Comparison of ENCODE assay signal across 1 cellular context in the genomic region with DNA sequence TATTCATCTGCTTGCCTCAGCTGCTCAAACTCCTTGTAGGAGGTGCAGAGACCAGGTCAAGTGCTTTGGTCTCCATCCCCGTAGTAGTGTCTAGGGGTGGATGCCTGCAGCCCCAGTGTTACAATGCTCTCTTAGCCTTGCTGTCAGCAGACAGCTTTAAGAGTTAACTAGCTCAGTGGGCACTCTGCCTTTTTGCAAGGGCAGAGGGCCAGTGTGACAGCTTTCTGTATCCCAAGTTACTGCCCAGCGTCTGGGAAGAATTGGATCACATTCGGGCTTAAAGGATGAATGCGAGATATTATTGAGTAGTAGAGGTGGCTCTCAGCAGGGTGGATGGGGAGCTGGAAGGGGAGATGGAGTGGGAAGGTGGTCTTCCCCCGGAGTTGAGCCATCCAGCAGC.
TF ChIP-seq lines count a peak whose summit lies in the region.

No MANE protein-coding gene starts in this region.

TF ChIP-seq in GM23338, 12 proteins besides CTCF, POLR2A, EP300 and RAD21 (continued from another document):
- TF ChIP-seq, protein P1, sequence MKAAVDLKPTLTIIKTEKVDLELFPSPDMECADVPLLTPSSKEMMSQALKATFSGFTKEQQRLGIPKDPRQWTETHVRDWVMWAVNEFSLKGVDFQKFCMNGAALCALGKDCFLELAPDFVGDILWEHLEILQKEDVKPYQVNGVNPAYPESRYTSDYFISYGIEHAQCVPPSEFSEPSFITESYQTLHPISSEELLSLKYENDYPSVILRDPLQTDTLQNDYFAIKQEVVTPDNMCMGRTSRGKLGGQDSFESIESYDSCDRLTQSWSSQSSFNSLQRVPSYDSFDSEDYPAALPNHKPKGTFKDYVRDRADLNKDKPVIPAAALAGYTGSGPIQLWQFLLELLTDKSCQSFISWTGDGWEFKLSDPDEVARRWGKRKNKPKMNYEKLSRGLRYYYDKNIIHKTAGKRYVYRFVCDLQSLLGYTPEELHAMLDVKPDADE (IDR thresholded peaks at IDR 0.05) = no peak
- TF ChIP-seq ZNF114 (CRISPR knock-in tag; IDR thresholded peaks at IDR 0.05) = no peak
- TF ChIP-seq NANOG (IDR thresholded peaks at IDR 0.05; ENCODE audit: borderline replicate concordance) = no peak
- TF ChIP-seq CREB1 (CRISPR knock-in tag; IDR thresholded peaks at IDR 0.05; ENCODE audit: low read depth) = no peak
- TF ChIP-seq JUNB (IDR thresholded peaks at IDR 0.05; ENCODE audit: unreplicated experiment) = no peak
- no peak for TF ChIP-seq POLR2AphosphoS5 (IDR thresholded peaks at IDR 0.05; ENCODE audit: low read depth)
- TF ChIP-seq EZH2 (IDR thresholded peaks at IDR 0.05; ENCODE audit: low read depth, unreplicated experiment) = no peak
- TF ChIP-seq, protein P2, sequence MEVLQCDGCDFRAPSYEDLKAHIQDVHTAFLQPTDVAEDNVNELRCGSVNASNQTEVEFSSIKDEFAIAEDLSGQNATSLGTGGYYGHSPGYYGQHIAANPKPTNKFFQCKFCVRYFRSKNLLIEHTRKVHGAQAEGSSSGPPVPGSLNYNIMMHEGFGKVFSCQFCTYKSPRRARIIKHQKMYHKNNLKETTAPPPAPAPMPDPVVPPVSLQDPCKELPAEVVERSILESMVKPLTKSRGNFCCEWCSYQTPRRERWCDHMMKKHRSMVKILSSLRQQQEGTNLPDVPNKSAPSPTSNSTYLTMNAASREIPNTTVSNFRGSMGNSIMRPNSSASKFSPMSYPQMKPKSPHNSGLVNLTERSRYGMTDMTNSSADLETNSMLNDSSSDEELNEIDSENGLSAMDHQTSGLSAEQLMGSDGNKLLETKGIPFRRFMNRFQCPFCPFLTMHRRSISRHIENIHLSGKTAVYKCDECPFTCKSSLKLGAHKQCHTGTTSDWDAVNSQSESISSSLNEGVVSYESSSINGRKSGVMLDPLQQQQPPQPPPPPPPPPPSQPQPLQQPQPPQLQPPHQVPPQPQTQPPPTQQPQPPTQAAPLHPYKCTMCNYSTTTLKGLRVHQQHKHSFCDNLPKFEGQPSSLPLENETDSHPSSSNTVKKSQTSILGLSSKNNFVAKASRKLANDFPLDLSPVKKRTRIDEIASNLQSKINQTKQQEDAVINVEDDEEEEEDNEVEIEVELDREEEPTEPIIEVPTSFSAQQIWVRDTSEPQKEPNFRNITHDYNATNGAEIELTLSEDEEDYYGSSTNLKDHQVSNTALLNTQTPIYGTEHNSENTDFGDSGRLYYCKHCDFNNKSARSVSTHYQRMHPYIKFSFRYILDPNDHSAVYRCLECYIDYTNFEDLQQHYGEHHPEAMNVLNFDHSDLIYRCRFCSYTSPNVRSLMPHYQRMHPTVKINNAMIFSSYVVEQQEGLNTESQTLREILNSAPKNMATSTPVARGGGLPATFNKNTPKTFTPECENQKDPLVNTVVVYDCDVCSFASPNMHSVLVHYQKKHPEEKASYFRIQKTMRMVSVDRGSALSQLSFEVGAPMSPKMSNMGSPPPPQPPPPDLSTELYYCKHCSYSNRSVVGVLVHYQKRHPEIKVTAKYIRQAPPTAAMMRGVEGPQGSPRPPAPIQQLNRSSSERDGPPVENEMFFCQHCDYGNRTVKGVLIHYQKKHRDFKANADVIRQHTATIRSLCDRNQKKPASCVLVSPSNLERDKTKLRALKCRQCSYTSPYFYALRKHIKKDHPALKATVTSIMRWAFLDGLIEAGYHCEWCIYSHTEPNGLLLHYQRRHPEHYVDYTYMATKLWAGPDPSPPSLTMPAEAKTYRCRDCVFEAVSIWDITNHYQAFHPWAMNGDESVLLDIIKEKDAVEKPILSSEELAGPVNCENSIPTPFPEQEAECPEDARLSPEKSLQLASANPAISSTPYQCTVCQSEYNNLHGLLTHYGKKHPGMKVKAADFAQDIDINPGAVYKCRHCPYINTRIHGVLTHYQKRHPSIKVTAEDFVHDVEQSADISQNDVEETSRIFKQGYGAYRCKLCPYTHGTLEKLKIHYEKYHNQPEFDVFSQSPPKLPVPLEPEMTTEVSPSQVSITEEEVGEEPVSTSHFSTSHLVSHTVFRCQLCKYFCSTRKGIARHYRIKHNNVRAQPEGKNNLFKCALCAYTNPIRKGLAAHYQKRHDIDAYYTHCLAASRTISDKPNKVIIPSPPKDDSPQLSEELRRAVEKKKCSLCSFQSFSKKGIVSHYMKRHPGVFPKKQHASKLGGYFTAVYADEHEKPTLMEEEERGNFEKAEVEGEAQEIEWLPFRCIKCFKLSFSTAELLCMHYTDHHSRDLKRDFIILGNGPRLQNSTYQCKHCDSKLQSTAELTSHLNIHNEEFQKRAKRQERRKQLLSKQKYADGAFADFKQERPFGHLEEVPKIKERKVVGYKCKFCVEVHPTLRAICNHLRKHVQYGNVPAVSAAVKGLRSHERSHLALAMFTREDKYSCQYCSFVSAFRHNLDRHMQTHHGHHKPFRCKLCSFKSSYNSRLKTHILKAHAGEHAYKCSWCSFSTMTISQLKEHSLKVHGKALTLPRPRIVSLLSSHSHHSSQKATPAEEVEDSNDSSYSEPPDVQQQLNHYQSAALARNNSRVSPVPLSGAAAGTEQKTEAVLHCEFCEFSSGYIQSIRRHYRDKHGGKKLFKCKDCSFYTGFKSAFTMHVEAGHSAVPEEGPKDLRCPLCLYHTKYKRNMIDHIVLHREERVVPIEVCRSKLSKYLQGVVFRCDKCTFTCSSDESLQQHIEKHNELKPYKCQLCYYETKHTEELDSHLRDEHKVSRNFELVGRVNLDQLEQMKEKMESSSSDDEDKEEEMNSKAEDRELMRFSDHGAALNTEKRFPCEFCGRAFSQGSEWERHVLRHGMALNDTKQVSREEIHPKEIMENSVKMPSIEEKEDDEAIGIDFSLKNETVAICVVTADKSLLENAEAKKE (CRISPR knock-in tag; IDR thresholded peaks at IDR 0.05) = no peak
